Comparison of ENCODE assay signal across 10 cellular contexts in genomic region chr2:39266139-39266805, GRCh38. TPM values are rescaled to one million over a fixed set of nuclear protein-coding genes. Genes with fewer than 3 reads are reported as not detected.
DNase-seq lines count a peak whose midpoint lies in the region; ATAC-seq and TF ChIP-seq lines count a peak whose summit lies in the region.
"Had no signal": no experiment of that assay in that cellular context is flagged by ENCODE, and none has a peak within 500 bp of the region (broad histone marks: within the 10 kb centered on the region; RNA-seq: fewer than 3 reads in every experiment).

No MANE protein-coding gene starts in this region.

- H3K9me3 ChIP-seq in thyroid gland: no peaks in the 10 kb centered on the region
- H3K9me3 ChIP-seq: BLaER1 had no signal

- ATAC-seq in activated CD8-positive, alpha-beta memory T cell treated with anti-CD3 and anti-CD28 coated beads, Interleukin-2, amount 10 ng/mL, durations not matched to agents 7 days and 5 days: peak; percentile 87
- ATAC-seq in HG02870 (IDR thresholded peaks at IDR 0.05; ENCODE audit: unreplicated experiment): peak; percentile 74

- no peak for TF ChIP-seq POLR2A in thyroid gland (IDR thresholded peaks at IDR 0.05)

- intact Hi-C loops in thyroid gland (cut with DNase I): no loop called here

- CTCF ChIA-PET in activated CD8-positive, alpha-beta memory T cell treated with anti-CD3 and anti-CD28 coated beads, Interleukin-2, amount 10 ng/mL, durations not matched to agents 7 days and 5 days (lab: Charles Lee): interaction anchor here (1.0 kb wide), 1 partner anchor 319 kb away, joined by 3 read pairs; no protein-coding TSS in a partner anchor

- no peaks in the 10 kb centered on the region for H3K27me3 Mint-ChIP-seq in activated CD8-positive, alpha-beta memory T cell treated with anti-CD3 and anti-CD28 coated beads, Interleukin-2, amount 10 ng/mL, durations not matched to agents 7 days and 5 days
- H3K27me3 Mint-ChIP-seq in nephron progenitor cell (ENCODE audit: low read depth, poor library complexity): no peaks in the 10 kb centered on the region

- peak overlapping the region; percentile 71 for H3K27ac Mint-ChIP-seq in activated CD8-positive, alpha-beta memory T cell treated with anti-CD3 and anti-CD28 coated beads, Interleukin-2, amount 10 ng/mL, durations not matched to agents 7 days and 5 days
- peak overlapping the region; percentile 11 for H3K27ac Mint-ChIP-seq in nephron progenitor cell

- H3K4me3 Mint-ChIP-seq in activated CD8-positive, alpha-beta memory T cell treated with anti-CD3 and anti-CD28 coated beads, Interleukin-2, amount 10 ng/mL, durations not matched to agents 7 days and 5 days: peak overlapping the region; percentile 1
- H3K4me3 Mint-ChIP-seq in nephron progenitor cell: no peak overlapping the region

- peaks cover 11% of the 10 kb centered on the region for H3K36me3 Mint-ChIP-seq in activated CD8-positive, alpha-beta memory T cell treated with anti-CD3 and anti-CD28 coated beads, Interleukin-2, amount 10 ng/mL, durations not matched to agents 7 days and 5 days
- H3K36me3 Mint-ChIP-seq in nephron progenitor cell (ENCODE audit: low read depth): peaks cover 44% of the 10 kb centered on the region

- H3K4me3 ChIP-seq in thyroid gland (replicated peaks in 1 of 3): no peak overlapping the region
- H3K4me3 ChIP-seq: BLaER1 had no signal

- H3K4me1 Mint-ChIP-seq in activated CD8-positive, alpha-beta memory T cell treated with anti-CD3 and anti-CD28 coated beads, Interleukin-2, amount 10 ng/mL, durations not matched to agents 7 days and 5 days: peaks cover 30% of the 10 kb centered on the region
- H3K4me1 Mint-ChIP-seq in nephron progenitor cell: no peaks in the 10 kb centered on the region

- H3K27ac ChIP-seq in thyroid gland: no peak overlapping the region
- H3K27ac ChIP-seq: BLaER1 had no signal

- TF ChIP-seq CTCF in nephron progenitor cell (IDR thresholded peaks at IDR 0.05) (no peak), thyroid gland (IDR thresholded peaks at IDR 0.05) (no peak)

- no peaks in the 10 kb centered on the region for H3K9me3 Mint-ChIP-seq in activated CD8-positive, alpha-beta memory T cell treated with anti-CD3 and anti-CD28 coated beads, Interleukin-2, amount 10 ng/mL, durations not matched to agents 7 days and 5 days (ENCODE audit: low read depth)
- H3K9me3 Mint-ChIP-seq in nephron progenitor cell: no peaks in the 10 kb centered on the region

- DNase-seq in activated CD8-positive, alpha-beta memory T cell treated with anti-CD3 and anti-CD28 coated beads, Interleukin-2, amount 10 ng/mL, durations not matched to agents 7 days and 5 days: peak; percentile 65
- DNase-seq in activated CD8-positive, alpha-beta memory T cell treated with anti-CD3 and anti-CD28 coated beads for 24 hours: no peak
- DNase-seq in RKO (ENCODE audit: low spot score) (peak; percentile 5), nephron progenitor cell (no peak), NCI-H2081 treated with DMSO at 0.1 percent for 48 hours (lab: John Stamatoyannopoulos, UW) (no peak), thyroid gland (no peak), NCI-H1436 treated with DMSO at 0.1 percent for 48 hours (lab: John Stamatoyannopoulos, UW) (no peak)
- DNase-seq: kidney had no signal

- WGBS in thyroid gland, 2 donors: 87 to 96% methylated on average over 3 of the region's 3 CpGs

- H3K4me1 ChIP-seq in thyroid gland: no peaks in the 10 kb centered on the region

- H3K36me3 ChIP-seq in thyroid gland: peaks cover 0 to 8% of the 10 kb centered on the region in 2 donors

- no peaks in the 10 kb centered on the region for H3K27me3 ChIP-seq in thyroid gland
- H3K27me3 ChIP-seq: BLaER1 had no signal

RNA-seq across cellular contexts. Expression of gene CDKL4, which starts 22.5 kb away (rescaled TPM):
- 1 to 10 TPM in 1 of 2 experiments, under 1 TPM in 1; 0.32 to 1.1 TPM for total RNA-seq in activated CD8-positive, alpha-beta memory T cell treated with anti-CD3 and anti-CD28 coated beads, Interleukin-2, amount 10 ng/mL, durations not matched to agents 7 days and 5 days
- total RNA-seq in thyroid gland: 1 to 10 TPM in 2 of 4 donors, under 1 TPM in 2; 0.34 to 2.5 (median 0.96) TPM

Comparison
In these comparisons a context has a peak if more than half of its experiments do, and no peak if none do; other contexts are left out.
1. DNase-seq: peak in activated CD8-positive, alpha-beta memory T cell treated with anti-CD3 and anti-CD28 coated beads, Interleukin-2, amount 10 ng/mL, durations not matched to agents 7 days and 5 days (single experiment) and RKO (single experiment); none in activated CD8-positive, alpha-beta memory T cell treated with anti-CD3 and anti-CD28 coated beads for 24 hours (single experiment), nephron progenitor cell (single experiment), NCI-H2081 treated with DMSO at 0.1 percent for 48 hours (single experiment), thyroid gland (0 of 2) and NCI-H1436 treated with DMSO at 0.1 percent for 48 hours (single experiment).